1 cellular context compared by ENCODE assay signal in genomic region chrX:107507093-107507743, GRCh38.
TF ChIP-seq lines count a peak whose summit lies in the region.

No MANE protein-coding gene starts in this region.

TF ChIP-seq in GM23338, 12 proteins besides CTCF, POLR2A, EP300 and RAD21 (continued from another document):
- TF ChIP-seq ZNF462 (CRISPR knock-in tag; IDR thresholded peaks at IDR 0.05): no peak
TF ChIP-seq in GM23338: peak in this region for 1.
